In genomic region chr1:3551711-3552110, GRCh38 we compare ENCODE assay signal across 21 cellular contexts.
"Had no signal": no experiment of that assay in that cellular context is flagged by ENCODE, and none has a peak within 500 bp of the region (broad histone marks: within the 10 kb centered on the region; RNA-seq: fewer than 3 reads in every experiment).

No MANE protein-coding gene starts in this region.

- H3K4me3 ChIP-seq: mucosa of descending colon, suprapubic skin, transverse colon had no signal

- DNase-seq: activated CD4-positive, alpha-beta memory T cell treated with anti-CD3 and anti-CD28 coated beads for 36 hours; activated CD4-positive, alpha-beta T cell treated with anti-CD3 and anti-CD28 coated beads, Interleukin-2, amount 10 ng/mL, durations not matched to agents 24 days and 14 days; activated CD4-positive, CD25-positive, alpha-beta regulatory T cell treated with anti-CD3 and anti-CD28 coated beads, Interleukin-2, amount 50 U/mL, for 72 hours; activated CD8-positive, alpha-beta memory T cell treated with anti-CD3 and anti-CD28 coated beads, Interleukin-2, amount 50 U/mL, for 48 hours; activated gamma-delta T cell; activated naive CD4-positive, alpha-beta T cell treated with anti-CD3 and anti-CD28 coated beads, Interleukin-2, amount 10 ng/mL, durations not matched to agents 7 days and 5 days; activated naive CD8-positive, alpha-beta T cell treated with anti-CD3 and anti-CD28 coated beads, Interleukin-2, amount 10 ng/mL, durations not matched to agents 7 days and 5 days; activated T-cell treated with anti-CD3 and anti-CD28 coated beads, Interleukin-2, amount 50 U/mL, for 24 hours; brain microvascular endothelial cell; foreskin fibroblast; left cardiac atrium; left ventricle myocardium superior; mucosa of descending colon; posterior cingulate gyrus; right cardiac atrium; stimulated activated CD4-positive, alpha-beta T cell treated with anti-CD3 and anti-CD28 coated beads, Interleukin-15, amount 100 ng/mL, for 24 hours; stimulated activated CD4-positive, alpha-beta T cell treated with anti-CD3 and anti-CD28 coated beads, Interleukin-2, amount 100 ng/mL, for 24 hours; stimulated activated naive CD4-positive, alpha-beta T cell; T-helper 9 cell; transverse colon had no signal

- H3K27me3 ChIP-seq: brain microvascular endothelial cell, transverse colon had no signal

- H3K9me3 ChIP-seq: mucosa of descending colon, suprapubic skin, transverse colon had no signal

- H3K36me3 ChIP-seq: brain microvascular endothelial cell, suprapubic skin, transverse colon had no signal

- H3K27ac ChIP-seq: brain microvascular endothelial cell, suprapubic skin, transverse colon had no signal
